Comparison of ENCODE assay signal across 30 cellular contexts in the genomic region with DNA sequence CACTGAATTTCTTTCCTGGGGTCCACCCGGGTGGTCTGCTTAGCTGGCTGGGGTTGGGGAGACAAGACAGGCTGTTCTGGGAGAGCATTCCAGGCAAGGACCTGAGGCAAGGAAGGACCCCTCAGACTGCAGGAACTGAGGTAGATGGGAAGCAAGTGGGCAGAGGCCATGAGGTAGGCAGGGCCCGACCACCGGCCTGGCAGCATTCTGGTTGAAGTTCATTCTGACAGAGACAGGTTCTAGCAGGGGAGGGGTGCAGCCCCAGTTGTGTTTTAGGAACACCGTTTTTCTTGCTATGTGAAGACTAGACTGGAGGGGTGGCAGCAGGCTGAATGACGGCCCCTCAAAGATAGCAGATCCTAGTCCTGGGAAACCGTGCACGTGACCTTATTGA. TPM values are rescaled to one million over a fixed set of nuclear protein-coding genes. Genes with fewer than 3 reads are reported as not detected.
A peak's percentile ranks its signal among the peaks of the same experiment; 100 is the strongest.
DNase-seq lines count a peak whose midpoint lies in the region; ATAC-seq and TF ChIP-seq lines count a peak whose summit lies in the region.
"Had no signal": no experiment of that assay in that cellular context is flagged by ENCODE, and none has a peak within 500 bp of the region (broad histone marks: within the 10 kb centered on the region; RNA-seq: fewer than 3 reads in every experiment).

No MANE protein-coding gene starts in this region.

- H3K9me3 ChIP-seq in CD8-positive, alpha-beta memory T cell (ENCODE audit: low read length) = no peaks in the 10 kb centered on the region
- H3K9me3 ChIP-seq: BE2C, lower lobe of right lung, ovary, SJSA1, testis had no signal

- TF ChIP-seq CTCF in natural killer cell (IDR thresholded peaks at IDR 0.05) (no peak), coronary artery (IDR thresholded peaks at IDR 0.05) (no peak), osteocyte (IDR thresholded peaks at IDR 0.05) (no peak)

- DNase-seq in natural killer cell treated with Interleukin-12 subunit alpha and Interleukin-12 subunit beta and Interleukin-15 and Interleukin-18, amount 100 ng/mL, for 72 hours (ENCODE audit: low spot score) = peak; percentile 3
- DNase-seq in natural killer cell = no peak
- peak; percentile 66 for DNase-seq in coronary artery (ENCODE audit: low spot score)
- DNase-seq in osteocyte (ENCODE audit: extremely low spot score, unreplicated experiment) = no peak
- DNase-seq in NCI-H2029 (lab: John Stamatoyannopoulos, UW) = no peak
- no peak for DNase-seq in CD8-positive, alpha-beta memory T cell
- DNase-seq in glomerular visceral epithelial cell (ENCODE audit: extremely low spot score) = no peak
- DNase-seq in NCI-H2227 treated with DMSO at 0.1 percent for 48 hours (lab: John Stamatoyannopoulos, UW) = no peak
- DNase-seq: activated CD4-positive, alpha-beta T cell treated with anti-CD3 and anti-CD28 coated beads for 4 hours; activated CD8-positive, alpha-beta memory T cell treated with anti-CD3 and anti-CD28 coated beads for 24 hours; activated T-cell treated with anti-CD3 and anti-CD28 coated beads, Interleukin-2, amount 50 U/mL, for 4 hours; BE2C; DMS53; HFFc6; lower lobe of right lung; NCI-H146; NCI-H82; small intestine; stimulated activated CD4-positive, alpha-beta T cell treated with anti-CD3 and anti-CD28 coated beads, Interleukin-1b, Interleukin-23, amount 100 ng/mL, for 48 hours; stimulated activated naive CD8-positive, alpha-beta T cell treated with anti-CD3 and anti-CD28 coated beads, Interleukin-15, Interleukin-2, amounts not matched to agents 100 U/mL and 50 U/mL, for 24 hours; T-helper 9 cell; testis had no signal

- CTCF ChIA-PET in CD8-positive, alpha-beta memory T cell (lab: Charles Lee) = no interaction called here

- POLR2A ChIA-PET in CD8-positive, alpha-beta memory T cell (lab: Charles Lee) = no interaction called here

- no peak overlapping the region for H3K27ac Mint-ChIP-seq in natural killer cell treated with Interleukin-12 subunit alpha and Interleukin-12 subunit beta and Interleukin-15 and Interleukin-18, amount 100 ng/mL, for 72 hours
- H3K27ac Mint-ChIP-seq in natural killer cell (no peak overlapping the region), osteocyte (ENCODE audit: unreplicated experiment) (peak overlapping the region; percentile 44)
- no peak overlapping the region for H3K27ac Mint-ChIP-seq in CD8-positive, alpha-beta memory T cell
- H3K27ac Mint-ChIP-seq: HFFc6; IgD-negative memory B cell; naive thymus-derived CD8-positive, alpha-beta T cell had no signal

- no peak overlapping the region for H3K4me3 Mint-ChIP-seq in natural killer cell treated with Interleukin-12 subunit alpha and Interleukin-12 subunit beta and Interleukin-15 and Interleukin-18, amount 100 ng/mL, for 72 hours
- H3K4me3 Mint-ChIP-seq in natural killer cell (no peak overlapping the region), osteocyte (ENCODE audit: unreplicated experiment) (no peak overlapping the region)
- no peak overlapping the region for H3K4me3 Mint-ChIP-seq in CD8-positive, alpha-beta memory T cell
- H3K4me3 Mint-ChIP-seq: activated T-cell treated with anti-CD3 and anti-CD28 coated beads, Interleukin-2, amount 50 U/mL, for 4 hours; HFFc6; IgD-negative memory B cell; naive thymus-derived CD8-positive, alpha-beta T cell had no signal

- H3K4me1 Mint-ChIP-seq in natural killer cell treated with Interleukin-12 subunit alpha and Interleukin-12 subunit beta and Interleukin-15 and Interleukin-18, amount 100 ng/mL, for 72 hours (ENCODE audit: low read depth in 2 of 2) = peaks cover 3 to 4% of the 10 kb centered on the region in 2 donors
- H3K4me1 Mint-ChIP-seq in natural killer cell = no peaks in the 10 kb centered on the region
- H3K4me1 Mint-ChIP-seq in osteocyte (ENCODE audit: unreplicated experiment) = peaks cover 42% of the 10 kb centered on the region
- H3K4me1 Mint-ChIP-seq in CD8-positive, alpha-beta memory T cell = no peaks in the 10 kb centered on the region
- H3K4me1 Mint-ChIP-seq: naive thymus-derived CD8-positive, alpha-beta T cell had no signal

- H3K36me3 ChIP-seq in CD8-positive, alpha-beta memory T cell (ENCODE audit: insufficient read depth, low read length) = no peaks in the 10 kb centered on the region
- H3K36me3 ChIP-seq: BE2C, lower lobe of right lung, ovary, SJSA1 had no signal

- peak overlapping the region; percentile 69 to 94 for H3K27ac ChIP-seq in coronary artery
- no peak overlapping the region for H3K27ac ChIP-seq in CD8-positive, alpha-beta memory T cell (ENCODE audit: low read depth, low read length)
- H3K27ac ChIP-seq: SJSA1 had no signal

- H3K4me1 ChIP-seq in CD8-positive, alpha-beta memory T cell (ENCODE audit: insufficient read depth, low read length) = no peaks in the 10 kb centered on the region
- H3K4me1 ChIP-seq: lower lobe of right lung had no signal

- H3K27me3 Mint-ChIP-seq in natural killer cell treated with Interleukin-12 subunit alpha and Interleukin-12 subunit beta and Interleukin-15 and Interleukin-18, amount 100 ng/mL, for 72 hours = peaks cover 9 to 11% of the 10 kb centered on the region in 2 donors
- H3K27me3 Mint-ChIP-seq in natural killer cell (ENCODE audit: low read depth in 2 of 2) (peaks cover 0 to 3% of the 10 kb centered on the region in 2 donors), osteocyte (ENCODE audit: unreplicated experiment) (no peaks in the 10 kb centered on the region)
- H3K27me3 Mint-ChIP-seq in CD8-positive, alpha-beta memory T cell = peaks cover 7% of the 10 kb centered on the region in 2 donors

- intact Hi-C loops in natural killer cell (cut with micrococcal nuclease) = no loop called here

- H3K36me3 Mint-ChIP-seq in natural killer cell treated with Interleukin-12 subunit alpha and Interleukin-12 subunit beta and Interleukin-15 and Interleukin-18, amount 100 ng/mL, for 72 hours = no peaks in the 10 kb centered on the region
- no peaks in the 10 kb centered on the region for H3K36me3 Mint-ChIP-seq in natural killer cell
- peaks cover 2% of the 10 kb centered on the region for H3K36me3 Mint-ChIP-seq in osteocyte (ENCODE audit: unreplicated experiment)
- no peaks in the 10 kb centered on the region for H3K36me3 Mint-ChIP-seq in CD8-positive, alpha-beta memory T cell
- H3K36me3 Mint-ChIP-seq: IgD-negative memory B cell; naive thymus-derived CD8-positive, alpha-beta T cell had no signal

- H3K27me3 ChIP-seq in CD8-positive, alpha-beta memory T cell (ENCODE audit: insufficient read depth, low read length, poor library complexity, severe bottlenecking) = no peaks in the 10 kb centered on the region
- H3K27me3 ChIP-seq: BE2C, ovary, SJSA1, testis had no signal

- no peaks in the 10 kb centered on the region for H3K9me3 Mint-ChIP-seq in natural killer cell treated with Interleukin-12 subunit alpha and Interleukin-12 subunit beta and Interleukin-15 and Interleukin-18, amount 100 ng/mL, for 72 hours
- no peaks in the 10 kb centered on the region for H3K9me3 Mint-ChIP-seq in natural killer cell
- no peaks in the 10 kb centered on the region for H3K9me3 Mint-ChIP-seq in osteocyte (ENCODE audit: unreplicated experiment)
- no peaks in the 10 kb centered on the region for H3K9me3 Mint-ChIP-seq in CD8-positive, alpha-beta memory T cell
- H3K9me3 Mint-ChIP-seq: activated T-cell treated with anti-CD3 and anti-CD28 coated beads, Interleukin-2, amount 50 U/mL, for 4 hours; HFFc6; IgD-negative memory B cell; naive thymus-derived CD8-positive, alpha-beta T cell had no signal

- no peak overlapping the region for H3K4me3 ChIP-seq in coronary artery
- H3K4me3 ChIP-seq in CD8-positive, alpha-beta memory T cell (ENCODE audit: low read length) = no peak overlapping the region
- H3K4me3 ChIP-seq: lower lobe of right lung, ovary, SJSA1, testis had no signal

- no peak for ATAC-seq in natural killer cell treated with Interleukin-12 subunit alpha and Interleukin-12 subunit beta and Interleukin-15 and Interleukin-18, amount 100 ng/mL, for 72 hours
- no peak for ATAC-seq in natural killer cell
- ATAC-seq: activated T-cell treated with anti-CD3 and anti-CD28 coated beads, Interleukin-2, amount 50 U/mL, for 4 hours; lower lobe of right lung; naive thymus-derived CD8-positive, alpha-beta T cell; stimulated activated naive CD8-positive, alpha-beta T cell treated with anti-CD3 and anti-CD28 coated beads, Interleukin-15, Interleukin-2, amounts not matched to agents 100 U/mL and 50 U/mL, for 24 hours had no signal

RNA-seq across cellular contexts. Expression of a gene that starts 17.5 kb away (rescaled TPM):
- 1 to 10 TPM; 2.2 to 4.9 TPM for total RNA-seq in natural killer cell treated with Interleukin-12 subunit alpha and Interleukin-12 subunit beta and Interleukin-15 and Interleukin-18, amount 100 ng/mL, for 72 hours
- total RNA-seq in natural killer cell (1 to 10 TPM; 3.1 to 7.5 (median 3.7) TPM), osteocyte (15.8 and 16.5 TPM in 2 replicates)
- 1 to 10 TPM; 4.8 to 6.8 TPM for total RNA-seq in CD8-positive, alpha-beta memory T cell
- polyA plus RNA-seq in CD8-positive, alpha-beta memory T cell = 0.67 TPM

RNA-seq across cellular contexts. Expression of a gene that starts 33.2 kb away (rescaled TPM):
- total RNA-seq in natural killer cell treated with Interleukin-12 subunit alpha and Interleukin-12 subunit beta and Interleukin-15 and Interleukin-18, amount 100 ng/mL, for 72 hours = 10 to 100 TPM; 28.7 to 29.8 TPM
- total RNA-seq in natural killer cell = 10 to 100 TPM; 39.2 to 63.5 (median 54.1) TPM
- 33.9 and 37.1 TPM in 2 replicates for total RNA-seq in osteocyte
- 10 to 100 TPM; 15.1 to 19.8 TPM for total RNA-seq in CD8-positive, alpha-beta memory T cell
- 11.2 TPM for polyA plus RNA-seq in CD8-positive, alpha-beta memory T cell

RNA-seq across cellular contexts. Expression of a gene that starts 41.9 kb away (rescaled TPM):
- total RNA-seq in natural killer cell treated with Interleukin-12 subunit alpha and Interleukin-12 subunit beta and Interleukin-15 and Interleukin-18, amount 100 ng/mL, for 72 hours = not detected
- total RNA-seq in natural killer cell (not detected), osteocyte (73.4 and 85.8 TPM in 2 replicates)
- not detected for total RNA-seq in CD8-positive, alpha-beta memory T cell
- not detected for polyA plus RNA-seq in CD8-positive, alpha-beta memory T cell
- total RNA-seq: endothelial cell of umbilical vein; G401; mononuclear cell; naive thymus-derived CD8-positive, alpha-beta T cell; NCI-H460 had no signal
- polyA plus RNA-seq: endothelial cell of umbilical vein; IgD-negative memory B cell; naive thymus-derived CD8-positive, alpha-beta T cell had no signal

Comparison
In these comparisons a context has a peak if more than half of its experiments do, and no peak if none do; other contexts are left out.
1. DNase-seq: peak in natural killer cell treated with Interleukin-12 subunit alpha and Interleukin-12 subunit beta and Interleukin-15 and Interleukin-18, amount 100 ng/mL, for 72 hours (single experiment) and coronary artery (single experiment); none in natural killer cell (single experiment), osteocyte (single experiment), NCI-H2029 (single experiment), CD8-positive, alpha-beta memory T cell (0 of 5), glomerular visceral epithelial cell (single experiment) and NCI-H2227 treated with DMSO at 0.1 percent for 48 hours (single experiment).
2. RNA of a gene that starts 41.9 kb away (total RNA-seq): 73.4 to 85.8 TPM in osteocyte; not detected in natural killer cell treated with Interleukin-12 subunit alpha and Interleukin-12 subunit beta and Interleukin-15 and Interleukin-18, amount 100 ng/mL, for 72 hours, not detected in natural killer cell and not detected in CD8-positive, alpha-beta memory T cell; every median in the first group is over 10 times any median in the second.